Comparison of ENCODE assay signal across 11 cellular contexts in genomic region chr19:16586477-16586871, GRCh38. TPM values are rescaled to one million over a fixed set of nuclear protein-coding genes. Genes with fewer than 3 reads are reported as not detected.
A peak's percentile ranks its signal among the peaks of the same experiment; 100 is the strongest.
DNase-seq lines count a peak whose midpoint lies in the region; ATAC-seq and TF ChIP-seq lines count a peak whose summit lies in the region.
"Had no signal": no experiment of that assay in that cellular context is flagged by ENCODE, and none has a peak within 500 bp of the region (broad histone marks: within the 10 kb centered on the region; RNA-seq: fewer than 3 reads in every experiment).

No MANE protein-coding gene starts in this region.

- TF ChIP-seq POLR2A in Peyer's patch (IDR thresholded peaks at IDR 0.05) (no peak), esophagus squamous epithelium (IDR thresholded peaks at IDR 0.05) (no peak)

- H3K9me3 ChIP-seq in Peyer's patch (no peaks in the 10 kb centered on the region), esophagus squamous epithelium (no peaks in the 10 kb centered on the region)

- H3K4me3 ChIP-seq in Peyer's patch, result peak overlapping the region in 1 of 4 donors; percentile 47
- H3K4me3 ChIP-seq in esophagus squamous epithelium, result peak overlapping the region in 1 of 4 donors; percentile 8

- H3K36me3 ChIP-seq in Peyer's patch (no peaks in the 10 kb centered on the region), esophagus squamous epithelium (no peaks in the 10 kb centered on the region)

- H3K27ac Mint-ChIP-seq in activated CD4-positive, alpha-beta T cell treated with anti-CD3 and anti-CD28 coated beads, Interleukin-2, amount 10 ng/mL, durations not matched to agents 7 days and 5 days, result peak overlapping the region; percentile 88
- peak overlapping the region; percentile 94 for H3K27ac Mint-ChIP-seq in stimulated activated memory B cell treated with anti-CD40 and anti-IgM and Interleukin-4, amounts not matched to agents 10 μg/mL and 1 μg/mL and 100 μg/mL, for 72 hours

- no peaks in the 10 kb centered on the region for H3K27me3 Mint-ChIP-seq in activated CD4-positive, alpha-beta T cell treated with anti-CD3 and anti-CD28 coated beads, Interleukin-2, amount 10 ng/mL, durations not matched to agents 7 days and 5 days
- H3K27me3 Mint-ChIP-seq in stimulated activated memory B cell treated with anti-CD40 and anti-IgM and Interleukin-4, amounts not matched to agents 10 μg/mL and 1 μg/mL and 100 μg/mL, for 72 hours, result no peaks in the 10 kb centered on the region

- no peak for DNase-seq in activated CD4-positive, alpha-beta T cell treated with anti-CD3 and anti-CD28 coated beads, Interleukin-2, amount 10 ng/mL, durations not matched to agents 7 days and 5 days
- no peak for DNase-seq in activated CD4-positive, alpha-beta T cell treated with anti-CD3 and anti-CD28 coated beads, Interleukin-2, amount 50 U/mL, for 1 hour
- no peak for DNase-seq in Peyer's patch
- no peak for DNase-seq in esophagus squamous epithelium (lab: John Stamatoyannopoulos, UW)
- DNase-seq in retina, result no peak
- no peak for DNase-seq in stimulated activated CD4-positive, alpha-beta T cell treated with anti-CD3 and anti-CD28 coated beads, Interleukin-12 subunit alpha, Interleukin-12 subunit beta, amount 100 ng/mL, for 4 hours
- DNase-seq: ACHN, kidney, NCI-H1694 treated with DMSO at 0.1 percent for 48 hours had no signal

- intact Hi-C loops in esophagus squamous epithelium (cut with DNase I), result no loop called here

- H3K27me3 ChIP-seq in Peyer's patch (no peaks in the 10 kb centered on the region), esophagus squamous epithelium (no peaks in the 10 kb centered on the region)

- TF ChIP-seq CTCF in Peyer's patch (IDR thresholded peaks at IDR 0.05), result no peak
- TF ChIP-seq CTCF in esophagus squamous epithelium (IDR thresholded peaks at IDR 0.05), result no peak

- POLR2A ChIA-PET in activated CD4-positive, alpha-beta T cell treated with anti-CD3 and anti-CD28 coated beads, Interleukin-2, amount 10 ng/mL, durations not matched to agents 7 days and 5 days (lab: Charles Lee), result interaction anchor here (1.3 kb wide), 1 partner anchor 42 kb away, joined by 5 read pairs; the partner anchor contains the start of gene MED26

- no peaks in the 10 kb centered on the region for H3K36me3 Mint-ChIP-seq in activated CD4-positive, alpha-beta T cell treated with anti-CD3 and anti-CD28 coated beads, Interleukin-2, amount 10 ng/mL, durations not matched to agents 7 days and 5 days (ENCODE audit: low read depth)
- no peaks in the 10 kb centered on the region for H3K36me3 Mint-ChIP-seq in stimulated activated memory B cell treated with anti-CD40 and anti-IgM and Interleukin-4, amounts not matched to agents 10 μg/mL and 1 μg/mL and 100 μg/mL, for 72 hours

- CTCF ChIA-PET in activated CD4-positive, alpha-beta T cell treated with anti-CD3 and anti-CD28 coated beads, Interleukin-2, amount 10 ng/mL, durations not matched to agents 7 days and 5 days (lab: Charles Lee), result interaction anchor here (0.5 to 1.9 kb wide), 4 partner anchors 23 to 42 kb away, joined by 3 to 5 read pairs (median 4); no protein-coding TSS in a partner anchor

- H3K27ac ChIP-seq in Peyer's patch (peak overlapping the region; percentile 27 to 91 (median 86)), esophagus squamous epithelium (peak overlapping the region; percentile 40 to 85 (median 72))

- WGBS in esophagus squamous epithelium, 2 donors, result no CpG with 5 or more reads among the region's 9 CpGs

- H3K4me1 ChIP-seq in Peyer's patch (peaks cover 8 to 91% (median 52%) of the 10 kb centered on the region in 4 donors), esophagus squamous epithelium (peaks cover 46 to 91% (median 72%) of the 10 kb centered on the region in 3 donors)

- no peak for ATAC-seq in stimulated activated memory B cell treated with anti-CD40 and anti-IgM and Interleukin-4, amounts not matched to agents 10 μg/mL and 1 μg/mL and 100 μg/mL, for 72 hours
- ATAC-seq in HG03097 (IDR thresholded peaks at IDR 0.05; ENCODE audit: low FRiP score, unreplicated experiment), result no peak

- peak overlapping the region; percentile 58 for H3K4me3 Mint-ChIP-seq in activated CD4-positive, alpha-beta T cell treated with anti-CD3 and anti-CD28 coated beads, Interleukin-2, amount 10 ng/mL, durations not matched to agents 7 days and 5 days
- peak overlapping the region; percentile 96 for H3K4me3 Mint-ChIP-seq in stimulated activated memory B cell treated with anti-CD40 and anti-IgM and Interleukin-4, amounts not matched to agents 10 μg/mL and 1 μg/mL and 100 μg/mL, for 72 hours

- H3K9me3 Mint-ChIP-seq in activated CD4-positive, alpha-beta T cell treated with anti-CD3 and anti-CD28 coated beads, Interleukin-2, amount 10 ng/mL, durations not matched to agents 7 days and 5 days, result no peaks in the 10 kb centered on the region
- no peaks in the 10 kb centered on the region for H3K9me3 Mint-ChIP-seq in stimulated activated memory B cell treated with anti-CD40 and anti-IgM and Interleukin-4, amounts not matched to agents 10 μg/mL and 1 μg/mL and 100 μg/mL, for 72 hours

- H3K4me1 Mint-ChIP-seq in activated CD4-positive, alpha-beta T cell treated with anti-CD3 and anti-CD28 coated beads, Interleukin-2, amount 10 ng/mL, durations not matched to agents 7 days and 5 days, result peaks cover 90% of the 10 kb centered on the region
- peaks cover 95% of the 10 kb centered on the region for H3K4me1 Mint-ChIP-seq in stimulated activated memory B cell treated with anti-CD40 and anti-IgM and Interleukin-4, amounts not matched to agents 10 μg/mL and 1 μg/mL and 100 μg/mL, for 72 hours

RNA-seq across cellular contexts. Expression of gene SLC35E1, which starts 14.3 kb away (rescaled TPM):
- 10 to 100 TPM; 40.6 to 43.1 TPM for total RNA-seq in activated CD4-positive, alpha-beta T cell treated with anti-CD3 and anti-CD28 coated beads, Interleukin-2, amount 10 ng/mL, durations not matched to agents 7 days and 5 days
- 10 to 100 TPM; 23.9 to 62.0 (median 41.9) TPM for total RNA-seq in Peyer's patch
- total RNA-seq in esophagus squamous epithelium, result 10 to 100 TPM; 22.6 to 29.4 (median 25.3) TPM

RNA-seq across cellular contexts. Expression of gene MED26, which starts 41.5 kb away (rescaled TPM):
- total RNA-seq in activated CD4-positive, alpha-beta T cell treated with anti-CD3 and anti-CD28 coated beads, Interleukin-2, amount 10 ng/mL, durations not matched to agents 7 days and 5 days, result 10 to 100 TPM; 14.6 to 15.6 TPM
- total RNA-seq in Peyer's patch, result 10 to 100 TPM in 1 of 4 donors, 1 to 10 TPM in 3; 5.4 to 13.9 (median 8.9) TPM
- total RNA-seq in esophagus squamous epithelium, result 1 to 10 TPM; 5.1 to 9.9 (median 8.4) TPM

RNA-seq across cellular contexts. Expression of gene CHERP, which starts 44.2 kb away (rescaled TPM):
- total RNA-seq in activated CD4-positive, alpha-beta T cell treated with anti-CD3 and anti-CD28 coated beads, Interleukin-2, amount 10 ng/mL, durations not matched to agents 7 days and 5 days, result 10 to 100 TPM; 57.9 to 62.2 TPM
- total RNA-seq in Peyer's patch (10 to 100 TPM; 11.4 to 26.4 (median 22.4) TPM), esophagus squamous epithelium (10 to 100 TPM in 1 of 4 donors, 1 to 10 TPM in 3; 5.5 to 11.8 (median 9.6) TPM)
